1 cellular context compared by ENCODE assay signal in the genomic region with DNA sequence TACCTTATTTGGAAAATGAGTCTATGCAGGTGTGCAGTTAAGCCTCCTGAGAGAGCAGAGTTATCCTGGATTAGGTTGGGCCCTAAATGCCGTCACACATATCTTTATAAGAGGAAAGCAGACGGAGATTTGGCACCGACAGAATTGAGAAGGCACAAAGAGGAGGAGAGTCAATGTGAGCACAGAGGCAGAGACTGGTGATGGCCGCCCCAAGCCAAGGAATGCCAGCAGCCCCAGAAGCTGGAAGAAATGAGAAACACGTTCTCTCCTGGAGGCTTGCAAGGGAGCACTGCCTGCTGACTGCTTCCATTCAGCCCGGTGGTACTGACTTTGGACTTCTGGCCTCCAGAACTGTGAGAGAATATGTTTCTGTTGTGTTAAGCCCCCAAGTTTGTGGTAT.
TF ChIP-seq lines count a peak whose summit lies in the region.

No MANE protein-coding gene starts in this region.

TF ChIP-seq in HepG2, 621 proteins besides CTCF, POLR2A, EP300 and RAD21:
- TF ChIP-seq, protein P1, sequence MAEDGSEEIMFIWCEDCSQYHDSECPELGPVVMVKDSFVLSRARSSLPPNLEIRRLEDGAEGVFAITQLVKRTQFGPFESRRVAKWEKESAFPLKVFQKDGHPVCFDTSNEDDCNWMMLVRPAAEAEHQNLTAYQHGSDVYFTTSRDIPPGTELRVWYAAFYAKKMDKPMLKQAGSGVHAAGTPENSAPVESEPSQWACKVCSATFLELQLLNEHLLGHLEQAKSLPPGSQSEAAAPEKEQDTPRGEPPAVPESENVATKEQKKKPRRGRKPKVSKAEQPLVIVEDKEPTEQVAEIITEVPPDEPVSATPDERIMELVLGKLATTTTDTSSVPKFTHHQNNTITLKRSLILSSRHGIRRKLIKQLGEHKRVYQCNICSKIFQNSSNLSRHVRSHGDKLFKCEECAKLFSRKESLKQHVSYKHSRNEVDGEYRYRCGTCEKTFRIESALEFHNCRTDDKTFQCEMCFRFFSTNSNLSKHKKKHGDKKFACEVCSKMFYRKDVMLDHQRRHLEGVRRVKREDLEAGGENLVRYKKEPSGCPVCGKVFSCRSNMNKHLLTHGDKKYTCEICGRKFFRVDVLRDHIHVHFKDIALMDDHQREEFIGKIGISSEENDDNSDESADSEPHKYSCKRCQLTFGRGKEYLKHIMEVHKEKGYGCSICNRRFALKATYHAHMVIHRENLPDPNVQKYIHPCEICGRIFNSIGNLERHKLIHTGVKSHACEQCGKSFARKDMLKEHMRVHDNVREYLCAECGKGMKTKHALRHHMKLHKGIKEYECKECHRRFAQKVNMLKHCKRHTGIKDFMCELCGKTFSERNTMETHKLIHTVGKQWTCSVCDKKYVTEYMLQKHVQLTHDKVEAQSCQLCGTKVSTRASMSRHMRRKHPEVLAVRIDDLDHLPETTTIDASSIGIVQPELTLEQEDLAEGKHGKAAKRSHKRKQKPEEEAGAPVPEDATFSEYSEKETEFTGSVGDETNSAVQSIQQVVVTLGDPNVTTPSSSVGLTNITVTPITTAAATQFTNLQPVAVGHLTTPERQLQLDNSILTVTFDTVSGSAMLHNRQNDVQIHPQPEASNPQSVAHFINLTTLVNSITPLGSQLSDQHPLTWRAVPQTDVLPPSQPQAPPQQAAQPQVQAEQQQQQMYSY (CRISPR knock-in tag; IDR thresholded peaks at IDR 0.05), result no peak
- TF ChIP-seq ZFP41 (CRISPR knock-in tag; IDR thresholded peaks at IDR 0.05; ENCODE audit: borderline replicate concordance) (no peak), RBFOX2 (IDR thresholded peaks at IDR 0.05; ENCODE audit: low read depth, low read length) (0 out of 2 replicates have a peak, but pooled peaks have one; percentile 21), KAT7 (CRISPR knock-in tag; IDR thresholded peaks at IDR 0.05; ENCODE audit: borderline replicate concordance) (no peak)
- TF ChIP-seq, protein P2, sequence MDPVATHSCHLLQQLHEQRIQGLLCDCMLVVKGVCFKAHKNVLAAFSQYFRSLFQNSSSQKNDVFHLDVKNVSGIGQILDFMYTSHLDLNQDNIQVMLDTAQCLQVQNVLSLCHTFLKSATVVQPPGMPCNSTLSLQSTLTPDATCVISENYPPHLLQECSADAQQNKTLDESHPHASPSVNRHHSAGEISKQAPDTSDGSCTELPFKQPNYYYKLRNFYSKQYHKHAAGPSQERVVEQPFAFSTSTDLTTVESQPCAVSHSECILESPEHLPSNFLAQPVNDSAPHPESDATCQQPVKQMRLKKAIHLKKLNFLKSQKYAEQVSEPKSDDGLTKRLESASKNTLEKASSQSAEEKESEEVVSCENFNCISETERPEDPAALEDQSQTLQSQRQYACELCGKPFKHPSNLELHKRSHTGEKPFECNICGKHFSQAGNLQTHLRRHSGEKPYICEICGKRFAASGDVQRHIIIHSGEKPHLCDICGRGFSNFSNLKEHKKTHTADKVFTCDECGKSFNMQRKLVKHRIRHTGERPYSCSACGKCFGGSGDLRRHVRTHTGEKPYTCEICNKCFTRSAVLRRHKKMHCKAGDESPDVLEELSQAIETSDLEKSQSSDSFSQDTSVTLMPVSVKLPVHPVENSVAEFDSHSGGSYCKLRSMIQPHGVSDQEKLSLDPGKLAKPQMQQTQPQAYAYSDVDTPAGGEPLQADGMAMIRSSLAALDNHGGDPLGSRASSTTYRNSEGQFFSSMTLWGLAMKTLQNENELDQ (CRISPR knock-in tag; IDR thresholded peaks at IDR 0.05; ENCODE audit: borderline replicate concordance), result no peak
TF ChIP-seq in HepG2: peak in this region for 1.
